Comparison of ENCODE assay signal across 12 cellular contexts in the genomic region with DNA sequence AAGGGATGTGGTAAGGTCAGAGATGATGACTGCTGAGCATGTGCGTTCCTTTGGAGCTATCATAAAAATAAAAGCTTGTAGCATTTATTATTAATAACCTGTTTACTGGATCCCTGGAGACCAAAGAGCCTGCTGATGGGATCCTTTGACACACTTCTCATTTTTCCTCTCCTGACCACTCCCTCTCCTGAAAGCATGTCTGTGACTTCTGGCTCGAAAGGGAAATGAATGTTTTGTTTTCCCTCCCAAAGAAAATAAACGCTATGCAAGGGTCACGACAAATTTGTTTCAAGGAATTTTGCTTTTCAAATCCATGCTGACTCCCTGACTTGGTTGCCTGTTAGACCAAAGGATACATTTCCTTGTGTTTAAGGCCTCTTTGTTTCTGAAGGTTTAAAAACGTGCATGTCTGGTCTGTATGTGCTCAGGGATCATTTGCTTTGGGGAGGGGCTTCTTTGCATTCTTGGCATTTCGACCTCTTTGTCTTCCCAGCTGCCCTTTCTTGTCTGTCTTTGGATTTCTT.
DNase-seq lines count a peak whose midpoint lies in the region; ATAC-seq and TF ChIP-seq lines count a peak whose summit lies in the region.
"Had no signal": no experiment of that assay in that cellular context is flagged by ENCODE, and none has a peak within 500 bp of the region (broad histone marks: within the 10 kb centered on the region; RNA-seq: fewer than 3 reads in every experiment).

No MANE protein-coding gene starts in this region.

- H3K9me3 Mint-ChIP-seq in WTC11, result no peaks in the 10 kb centered on the region
- no peaks in the 10 kb centered on the region for H3K9me3 Mint-ChIP-seq in stimulated activated naive B cell treated with anti-CD40 and anti-IgM and Interleukin-4, amounts not matched to agents 10 μg/mL and 1 μg/mL and 100 μg/mL, for 72 hours
- H3K9me3 Mint-ChIP-seq: activated CD4-positive, alpha-beta T cell treated with anti-CD3 and anti-CD28 coated beads, Interleukin-2, amount 10 ng/mL, durations not matched to agents 7 days and 5 days; activated T-helper 2 cell treated with anti-CD3 and anti-CD28 coated beads, Interferon-gamma antibody, Interleukin-2, Interleukin-4, amounts not matched to agents 10 μg/mL and 5 μg/mL and 100 μg/mL, durations not matched to agents 14 hours and 24 hours and 36 hours had no signal

- no peak overlapping the region for H3K4me3 ChIP-seq in right cardiac atrium (ENCODE audit: low read length)
- H3K4me3 ChIP-seq in neuronal stem cell (ENCODE audit: low read length in 2 of 2), result peak overlapping the region in 1 of 2 donors; percentile 16
- H3K4me3 ChIP-seq: MG63 had no signal

- H4K91ac ChIP-seq in neuronal stem cell (ENCODE audit: low read depth, low read length, poor library complexity), result peak overlapping the region; percentile 12

- no peak overlapping the region for H4K8ac ChIP-seq in neuronal stem cell (ENCODE audit: low read depth, low read length)

- CTCF ChIA-PET in WTC11 (lab: Charles Lee), result no interaction called here

- H2BK15ac ChIP-seq in neuronal stem cell (ENCODE audit: low read length), result no peak overlapping the region

- peaks cover 63% of the 10 kb centered on the region for H3K4me1 Mint-ChIP-seq in WTC11
- H3K4me1 Mint-ChIP-seq in stimulated activated naive B cell treated with anti-CD40 and anti-IgM and Interleukin-4, amounts not matched to agents 10 μg/mL and 1 μg/mL and 100 μg/mL, for 72 hours, result no peaks in the 10 kb centered on the region
- H3K4me1 Mint-ChIP-seq: activated CD4-positive, alpha-beta T cell treated with anti-CD3 and anti-CD28 coated beads, Interleukin-2, amount 10 ng/mL, durations not matched to agents 7 days and 5 days had no signal

- no peak overlapping the region for H3K18ac ChIP-seq in neuronal stem cell (ENCODE audit: low read length)

- WGBS in right cardiac atrium, result 10% methylated on average over 6 of the region's 6 CpGs
- no CpG with 5 or more reads among the region's 6 CpGs for WGBS in neuronal stem cell (ENCODE audit: extremely low coverage in 2 of 2, insufficient read length in 2 of 2, insufficient replicate concordance in 1 of 2), 2 donors

- POLR2A ChIA-PET in WTC11 (lab: Charles Lee), result no interaction called here

- H3K27me3 Mint-ChIP-seq in WTC11 (ENCODE audit: low read depth), result no peaks in the 10 kb centered on the region
- peaks cover 0 to 4% of the 10 kb centered on the region in 2 donors for H3K27me3 Mint-ChIP-seq in stimulated activated naive B cell treated with anti-CD40 and anti-IgM and Interleukin-4, amounts not matched to agents 10 μg/mL and 1 μg/mL and 100 μg/mL, for 72 hours

- peak overlapping the region; percentile 34 for H3K4me2 ChIP-seq in neuronal stem cell (ENCODE audit: insufficient read depth, low read length, poor library complexity, severe bottlenecking)

- H3K27ac Mint-ChIP-seq in WTC11, result peak overlapping the region; percentile 91
- H3K27ac Mint-ChIP-seq in stimulated activated naive B cell treated with anti-CD40 and anti-IgM and Interleukin-4, amounts not matched to agents 10 μg/mL and 1 μg/mL and 100 μg/mL, for 72 hours, result no peak overlapping the region
- H3K27ac Mint-ChIP-seq: activated CD4-positive, alpha-beta T cell treated with anti-CD3 and anti-CD28 coated beads, Interleukin-2, amount 10 ng/mL, durations not matched to agents 7 days and 5 days; activated T-helper 2 cell treated with anti-CD3 and anti-CD28 coated beads, Interferon-gamma antibody, Interleukin-2, Interleukin-4, amounts not matched to agents 10 μg/mL and 5 μg/mL and 100 μg/mL, durations not matched to agents 14 hours and 24 hours and 36 hours; naive thymus-derived CD8-positive, alpha-beta T cell had no signal

- H3K9me3 ChIP-seq in right cardiac atrium (ENCODE audit: control insufficient read depth, low read length), result no peaks in the 10 kb centered on the region
- H3K9me3 ChIP-seq in neuronal stem cell (replicated peaks in 1 of 2; ENCODE audit: control insufficient read depth in 2 of 2, insufficient read depth in 1 of 2, low read depth in 1 of 2, low read length in 2 of 2), result no peaks in the 10 kb centered on the region
- H3K9me3 ChIP-seq: MG63 had no signal

- no peak overlapping the region for H2AK5ac ChIP-seq in neuronal stem cell (ENCODE audit: low read depth, low read length)

- H3K23ac ChIP-seq in neuronal stem cell (ENCODE audit: low read depth, low read length, poor library complexity), result no peak overlapping the region

- H2AFZ ChIP-seq in neuronal stem cell (ENCODE audit: low read length), result peak overlapping the region; percentile 69

- no peak overlapping the region for H3K9ac ChIP-seq in neuronal stem cell (ENCODE audit: low read depth, low read length, poor library complexity)

- H2BK12ac ChIP-seq in neuronal stem cell (ENCODE audit: low read length), result no peak overlapping the region

- H2BK5ac ChIP-seq in neuronal stem cell (ENCODE audit: low read length), result no peak overlapping the region

- peaks cover 13% of the 10 kb centered on the region for H3K4me1 ChIP-seq in right cardiac atrium (ENCODE audit: control insufficient read depth, insufficient read depth, low read length)
- peaks cover 13 to 40% of the 10 kb centered on the region in 2 donors for H3K4me1 ChIP-seq in neuronal stem cell (ENCODE audit: control insufficient read depth in 2 of 2, insufficient read depth in 1 of 2, low read depth in 1 of 2, low read length in 2 of 2)

- peak; percentile 85 for DNase-seq in ELF-1 (ENCODE audit: low read depth, low spot score)
- no peak for DNase-seq in WTC11 (ENCODE audit: low spot score)
- no peak for DNase-seq in right cardiac atrium
- peak; percentile 74 for DNase-seq in neuronal stem cell (ENCODE audit: low spot score)
- DNase-seq in stimulated activated naive B cell treated with anti-CD40 and anti-IgM and Interleukin-4, amounts not matched to agents 10 μg/mL and 1 μg/mL and 100 μg/mL, for 72 hours, result no peak
- no peak for DNase-seq in H4 (ENCODE audit: low spot score)
- DNase-seq in NCI-H748 (lab: John Stamatoyannopoulos, UW; ENCODE audit: unreplicated experiment), result no peak
- DNase-seq in NCI-H1436 treated with DMSO at 0.1 percent for 48 hours (lab: John Stamatoyannopoulos, UW), result no peak
- DNase-seq: activated CD4-positive, alpha-beta T cell treated with anti-CD3 and anti-CD28 coated beads, Interleukin-2, amount 10 ng/mL, durations not matched to agents 7 days and 5 days; MG63; naive thymus-derived CD8-positive, alpha-beta T cell had no signal

- peak; percentile 83 for ATAC-seq in WTC11
- ATAC-seq in right cardiac atrium, result peak; percentile 71
- ATAC-seq in stimulated activated naive B cell treated with anti-CD40 and anti-IgM and Interleukin-4, amounts not matched to agents 10 μg/mL and 1 μg/mL and 100 μg/mL, for 72 hours (replicated peaks), result no peak
- ATAC-seq: naive thymus-derived CD8-positive, alpha-beta T cell had no signal

- H3K36me3 Mint-ChIP-seq in WTC11, result no peaks in the 10 kb centered on the region
- H3K36me3 Mint-ChIP-seq in stimulated activated naive B cell treated with anti-CD40 and anti-IgM and Interleukin-4, amounts not matched to agents 10 μg/mL and 1 μg/mL and 100 μg/mL, for 72 hours, result no peaks in the 10 kb centered on the region
- H3K36me3 Mint-ChIP-seq: naive thymus-derived CD8-positive, alpha-beta T cell had no signal

- no peak overlapping the region for H3K4ac ChIP-seq in neuronal stem cell (ENCODE audit: low read length)

- no peaks in the 10 kb centered on the region for H3K36me3 ChIP-seq in neuronal stem cell (replicated peaks in 1 of 2; ENCODE audit: control insufficient read depth in 2 of 2, insufficient read depth in 2 of 2, low read length in 2 of 2)
- H3K36me3 ChIP-seq: MG63 had no signal

- H3K27ac ChIP-seq in right cardiac atrium (ENCODE audit: low read length), result peak overlapping the region; percentile 98
- peak overlapping the region; percentile 96 for H3K27ac ChIP-seq in neuronal stem cell (replicated peaks; ENCODE audit: low read length)

- H3K27me3 ChIP-seq in right cardiac atrium (ENCODE audit: control insufficient read depth, insufficient read depth), result no peaks in the 10 kb centered on the region
- no peaks in the 10 kb centered on the region for H3K27me3 ChIP-seq in neuronal stem cell (ENCODE audit: control insufficient read depth in 3 of 3, insufficient read depth in 3 of 3, low read depth in 1 of 3, low read length in 3 of 3)
- H3K27me3 ChIP-seq: MG63 had no signal

- no peak overlapping the region for H3K14ac ChIP-seq in neuronal stem cell (ENCODE audit: low read length)

- intact Hi-C loops in right cardiac atrium (cut with DNase I), result no loop called here

- H3K79me1 ChIP-seq in neuronal stem cell (ENCODE audit: low read depth, low read length), result no peaks in the 10 kb centered on the region

- H3K4me3 Mint-ChIP-seq in WTC11, result peak overlapping the region; percentile 5
- H3K4me3 Mint-ChIP-seq in stimulated activated naive B cell treated with anti-CD40 and anti-IgM and Interleukin-4, amounts not matched to agents 10 μg/mL and 1 μg/mL and 100 μg/mL, for 72 hours, result no peak overlapping the region
- H3K4me3 Mint-ChIP-seq: activated CD4-positive, alpha-beta T cell treated with anti-CD3 and anti-CD28 coated beads, Interleukin-2, amount 10 ng/mL, durations not matched to agents 7 days and 5 days; naive thymus-derived CD8-positive, alpha-beta T cell had no signal

- TF ChIP-seq CTCF in WTC11 (IDR thresholded peaks at IDR 0.05), result no peak

- H2BK120ac ChIP-seq in neuronal stem cell (ENCODE audit: low read depth, low read length), result no peak overlapping the region

TF ChIP-seq in WTC11, 78 proteins besides CTCF, POLR2A, EP300 and RAD21 (continues in another document):
- no peak for TF ChIP-seq ATF3 (CRISPR knock-in tag; conservative IDR thresholded peaks at IDR 0.05)
- no peak for TF ChIP-seq GRHL2 (CRISPR knock-in tag; IDR thresholded peaks at IDR 0.05; ENCODE audit: insufficient replicate concordance, severe bottlenecking)
- TF ChIP-seq ZNF671 (CRISPR knock-in tag; IDR thresholded peaks at IDR 0.05), result no peak

Comparison
In these comparisons a context has a peak if more than half of its experiments do, and no peak if none do; other contexts are left out.
1. DNase-seq: peak in ELF-1 (single experiment) and neuronal stem cell (single experiment); none in WTC11 (single experiment), right cardiac atrium (0 of 3), stimulated activated naive B cell treated with anti-CD40 and anti-IgM and Interleukin-4, amounts not matched to agents 10 μg/mL and 1 μg/mL and 100 μg/mL, for 72 hours (single experiment), H4 (single experiment), NCI-H748 (single experiment) and NCI-H1436 treated with DMSO at 0.1 percent for 48 hours (single experiment).
2. ATAC-seq: peak in WTC11 (single experiment) and right cardiac atrium (2 of 2); none in stimulated activated naive B cell treated with anti-CD40 and anti-IgM and Interleukin-4, amounts not matched to agents 10 μg/mL and 1 μg/mL and 100 μg/mL, for 72 hours (0 of 2).